In the genomic region with DNA sequence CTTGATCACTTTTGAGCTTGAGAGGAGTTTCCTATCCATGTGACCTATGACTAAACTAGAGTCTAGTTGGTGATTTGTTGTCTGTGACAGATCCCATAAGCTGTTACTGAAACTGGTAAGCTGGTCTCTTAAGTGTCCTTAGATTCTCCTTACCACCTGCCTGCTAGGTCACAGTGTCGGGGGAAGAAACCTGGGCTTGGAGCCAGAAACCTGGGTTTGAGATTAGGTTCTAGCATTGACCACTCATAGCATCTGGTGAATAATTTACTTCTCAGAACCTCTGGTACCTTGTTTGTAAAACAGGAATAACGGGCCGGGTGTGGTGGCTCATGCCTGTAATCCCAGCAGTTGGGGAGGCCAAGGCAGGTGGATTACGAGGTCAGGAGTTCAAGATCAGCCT, we compare ENCODE assay signal across 36 cellular contexts. TPM values are rescaled to one million over a fixed set of nuclear protein-coding genes. Genes with fewer than 3 reads are reported as not detected.
"Had no signal": no experiment of that assay in that cellular context is flagged by ENCODE, and none has a peak within 500 bp of the region (broad histone marks: within the 10 kb centered on the region; RNA-seq: fewer than 3 reads in every experiment).

No MANE protein-coding gene starts in this region.

- H3K4me3 Mint-ChIP-seq: activated CD4-positive, alpha-beta T cell treated with anti-CD3 and anti-CD28 coated beads for 36 hours; activated CD4-positive, alpha-beta T cell treated with anti-CD3 and anti-CD28 coated beads, Interleukin-2, amount 10 ng/mL, durations not matched to agents 7 days and 5 days; activated naive CD4-positive, alpha-beta T cell treated with anti-CD3 and anti-CD28 coated beads for 36 hours; activated T-cell treated with anti-CD3 and anti-CD28 coated beads, Interleukin-2, amount 50 U/mL, for 4 hours; activated T-helper 1 cell treated with anti-CD3 and anti-CD28 coated beads, Interleukin-12 subunit alpha, Interleukin-12 subunit beta, Interleukin-2, Interleukin-4 antibody, amounts not matched to agents 30 ng/mL and 10 ng/mL and 1 ng/mL, durations not matched to agents 14 hours and 24 hours and 36 hours; T-helper 1 cell treated with Interleukin-12 subunit alpha and Interleukin-12 subunit beta and Interleukin-4 antibody, amounts not matched to agents 30 μg/mL and 1 μg/mL, for 36 hours; T-helper 2 cell treated with Interferon-gamma antibody and Interleukin-4, amounts not matched to agents 5 μg/mL and 100 μg/mL, for 36 hours; WTC11 had no signal

- H3K36me3 Mint-ChIP-seq: activated naive CD4-positive, alpha-beta T cell treated with anti-CD3 and anti-CD28 coated beads, Interleukin-2, amount 50 U/mL, for 72 hours; WTC11 had no signal

- H3K27ac ChIP-seq: adrenal gland, breast epithelium, Peyer's patch, SJSA1 had no signal

- H3K4me3 ChIP-seq: adrenal gland, body of pancreas, breast epithelium, Peyer's patch, SJSA1 had no signal

- FAIRE-seq: astrocyte, TTC549 had no signal

- DNase-seq: activated CD4-positive, alpha-beta T cell treated with anti-CD3 and anti-CD28 coated beads for 36 hours; activated CD4-positive, alpha-beta T cell treated with anti-CD3 and anti-CD28 coated beads, Interleukin-2, amount 10 ng/mL, durations not matched to agents 7 days and 5 days; activated CD4-positive, alpha-beta T cell treated with anti-CD3 and anti-CD28 coated beads, Interleukin-2, amount 50 U/mL, for 48 hours; activated CD8-positive, alpha-beta memory T cell treated with anti-CD3 and anti-CD28 coated beads, Interleukin-2, amount 50 U/mL, for 4 hours; activated gamma-delta T cell treated with Interleukin-2 at 50 U/mL for 16 hours; activated naive CD4-positive, alpha-beta T cell treated with anti-CD3 and anti-CD28 coated beads for 36 hours; activated T-cell treated with anti-CD3 and anti-CD28 coated beads for 4 hours; activated T-cell treated with anti-CD3 and anti-CD28 coated beads, Interleukin-2, amount 50 U/mL, for 4 hours; adrenal gland; body of pancreas; NCI-H1092 treated with DMSO at 0.1 percent for 48 hours; NCI-H1417 treated with DMSO at 0.1 percent for 48 hours; NCI-H187 treated with DMSO at 0.1 percent for 48 hours; NCI-H2081; NCI-H2171 treated with DMSO at 0.1 percent for 48 hours; NCI-H226; NCI-H446 treated with DMSO at 0.1 percent for 48 hours; NCI-H526; NCI-H748 treated with DMSO at 0.1 percent for 48 hours; NK-92 treated with Interleukin-12 subunit alpha and Interleukin-12 subunit beta, amount 100 ng/mL, for 24 hours; PC-3; Peyer's patch; RPMI8226; SHP77 treated with DMSO at 0.1 percent for 48 hours; SK-N-SH had no signal

- H3K27me3 ChIP-seq: adrenal gland, body of pancreas, breast epithelium, Peyer's patch, SJSA1 had no signal

- H3K27me3 Mint-ChIP-seq: activated CD4-positive, alpha-beta T cell treated with anti-CD3 and anti-CD28 coated beads for 36 hours; activated CD4-positive, alpha-beta T cell treated with anti-CD3 and anti-CD28 coated beads, Interleukin-2, amount 10 ng/mL, durations not matched to agents 7 days and 5 days had no signal

- H3K27ac Mint-ChIP-seq: activated CD4-positive, alpha-beta T cell treated with anti-CD3 and anti-CD28 coated beads for 36 hours; activated CD4-positive, alpha-beta T cell treated with anti-CD3 and anti-CD28 coated beads, Interleukin-2, amount 10 ng/mL, durations not matched to agents 7 days and 5 days; activated naive CD4-positive, alpha-beta T cell treated with anti-CD3 and anti-CD28 coated beads for 36 hours; activated naive CD4-positive, alpha-beta T cell treated with anti-CD3 and anti-CD28 coated beads, Interleukin-2, amount 50 U/mL, for 72 hours; activated T-helper 1 cell treated with anti-CD3 and anti-CD28 coated beads, Interleukin-12 subunit alpha, Interleukin-12 subunit beta, Interleukin-2, Interleukin-4 antibody, amounts not matched to agents 30 ng/mL and 10 ng/mL and 1 ng/mL, durations not matched to agents 14 hours and 24 hours and 36 hours; T-helper 1 cell treated with Interleukin-12 subunit alpha and Interleukin-12 subunit beta and Interleukin-4 antibody, amounts not matched to agents 30 μg/mL and 1 μg/mL, for 36 hours; T-helper 2 cell treated with Interferon-gamma antibody and Interleukin-4, amounts not matched to agents 5 μg/mL and 100 μg/mL, for 36 hours; WTC11 had no signal

- H3K36me3 ChIP-seq: adrenal gland, breast epithelium, Peyer's patch, SJSA1 had no signal

- H3K4me1 Mint-ChIP-seq: activated CD4-positive, alpha-beta T cell treated with anti-CD3 and anti-CD28 coated beads for 36 hours; activated CD4-positive, alpha-beta T cell treated with anti-CD3 and anti-CD28 coated beads, Interleukin-2, amount 10 ng/mL, durations not matched to agents 7 days and 5 days had no signal

- H3K9me3 ChIP-seq: adrenal gland, body of pancreas, breast epithelium, Peyer's patch, SJSA1, SK-N-SH had no signal

- H3K9me3 Mint-ChIP-seq: activated CD4-positive, alpha-beta T cell treated with anti-CD3 and anti-CD28 coated beads, Interleukin-2, amount 10 ng/mL, durations not matched to agents 7 days and 5 days; activated naive CD4-positive, alpha-beta T cell treated with anti-CD3 and anti-CD28 coated beads for 36 hours; activated naive CD4-positive, alpha-beta T cell treated with anti-CD3 and anti-CD28 coated beads, Interleukin-2, amount 50 U/mL, for 72 hours; activated T-cell treated with anti-CD3 and anti-CD28 coated beads, Interleukin-2, amount 50 U/mL, for 4 hours; activated T-helper 1 cell treated with anti-CD3 and anti-CD28 coated beads, Interleukin-12 subunit alpha, Interleukin-12 subunit beta, Interleukin-2, Interleukin-4 antibody, amounts not matched to agents 30 ng/mL and 10 ng/mL and 1 ng/mL, durations not matched to agents 14 hours and 24 hours and 36 hours; T-helper 1 cell treated with Interleukin-12 subunit alpha and Interleukin-12 subunit beta and Interleukin-4 antibody, amounts not matched to agents 30 μg/mL and 1 μg/mL, for 36 hours; T-helper 2 cell treated with Interferon-gamma antibody and Interleukin-4, amounts not matched to agents 5 μg/mL and 100 μg/mL, for 36 hours had no signal

RNA-seq across cellular contexts. Expression of a gene that starts 21.8 kb away (rescaled TPM):
- total RNA-seq: activated CD4-positive, alpha-beta T cell treated with anti-CD3 and anti-CD28 coated beads for 36 hours; activated CD4-positive, alpha-beta T cell treated with anti-CD3 and anti-CD28 coated beads, Interleukin-2, amount 10 ng/mL, durations not matched to agents 7 days and 5 days; activated naive CD4-positive, alpha-beta T cell treated with anti-CD3 and anti-CD28 coated beads for 36 hours; activated naive CD4-positive, alpha-beta T cell treated with anti-CD3 and anti-CD28 coated beads, Interleukin-2, amount 50 U/mL, for 72 hours; activated T-cell treated with anti-CD3 and anti-CD28 coated beads, Interleukin-2, amount 50 U/mL, for 4 hours; activated T-helper 1 cell treated with anti-CD3 and anti-CD28 coated beads, Interleukin-12 subunit alpha, Interleukin-12 subunit beta, Interleukin-2, Interleukin-4 antibody, amounts not matched to agents 30 ng/mL and 10 ng/mL and 1 ng/mL, durations not matched to agents 14 hours and 24 hours and 36 hours; adrenal gland; astrocyte; body of pancreas; cardiac septum; M059J; PC-3; SJSA1 had no signal
